In the genomic region with DNA sequence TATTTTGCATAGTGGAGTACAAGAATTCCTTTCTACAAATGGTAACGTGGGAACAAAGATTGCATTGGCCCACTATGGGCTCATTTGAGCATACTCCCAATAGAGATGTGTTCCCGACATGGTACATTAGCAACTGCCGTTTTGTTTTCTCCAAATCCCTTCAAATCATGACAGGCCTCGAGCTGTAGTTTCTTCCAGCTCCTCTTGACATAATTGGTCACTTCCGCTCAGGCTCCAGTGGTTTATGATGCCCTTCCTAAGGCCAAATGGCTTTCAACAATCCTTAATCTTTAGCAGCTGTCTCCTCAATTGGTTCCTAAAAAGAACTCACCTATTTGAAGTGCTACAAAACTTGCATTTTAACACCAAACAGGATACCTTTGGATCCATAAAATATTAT, we compare ENCODE assay signal across 22 cellular contexts.
DNase-seq lines count a peak whose midpoint lies in the region; FAIRE-seq and TF ChIP-seq lines count a peak whose summit lies in the region.
"Had no signal": no experiment of that assay in that cellular context is flagged by ENCODE, and none has a peak within 500 bp of the region (broad histone marks: within the 10 kb centered on the region; RNA-seq: fewer than 3 reads in every experiment).

No MANE protein-coding gene starts in this region.

- no peak for TF ChIP-seq POLR2A in GM12892 (IDR thresholded peaks at IDR 0.05; ENCODE audit: low read depth, low read length)

- no peak overlapping the region for H3K9ac ChIP-seq in endodermal cell (ENCODE audit: extremely low read depth, low read length, poor library complexity, severe bottlenecking)

- H3K4me1 ChIP-seq in endodermal cell (ENCODE audit: control insufficient read depth, insufficient read depth, low read length): peaks cover 6% of the 10 kb centered on the region

- FAIRE-seq in GM12892 (lab: Jason Lieb, UNC): peak; percentile 76
- FAIRE-seq: H54, HepG2 had no signal

- no peak overlapping the region for H3K27ac ChIP-seq in endodermal cell (ENCODE audit: low read depth, low read length)

- no peaks in the 10 kb centered on the region for H3K9me3 ChIP-seq in endodermal cell (ENCODE audit: control insufficient read depth, low read length)

- H3K27ac Mint-ChIP-seq in activated CD4-positive, alpha-beta T cell treated with anti-CD3 and anti-CD28 coated beads, Interleukin-2, amount 10 ng/mL, durations not matched to agents 24 days and 14 days: peak overlapping the region; percentile 5
- H3K27ac Mint-ChIP-seq in nephron (peak overlapping the region in 2 of 3 experiments; percentile 1 to 42), endodermal cell (no peak overlapping the region)
- H3K27ac Mint-ChIP-seq: HFFc6 had no signal

- H3K36me3 ChIP-seq in endodermal cell (ENCODE audit: control insufficient read depth, insufficient read depth, low read length): no peaks in the 10 kb centered on the region

- peaks cover 9% of the 10 kb centered on the region for H3K27me3 ChIP-seq in endodermal cell (ENCODE audit: control insufficient read depth, insufficient read depth, low read length, poor library complexity, severe bottlenecking)

- H3K36me3 Mint-ChIP-seq in activated CD4-positive, alpha-beta T cell treated with anti-CD3 and anti-CD28 coated beads, Interleukin-2, amount 10 ng/mL, durations not matched to agents 24 days and 14 days (ENCODE audit: low read depth): no peaks in the 10 kb centered on the region
- H3K36me3 Mint-ChIP-seq in nephron (ENCODE audit: low read depth) (no peaks in the 10 kb centered on the region), endodermal cell (ENCODE audit: low read depth) (no peaks in the 10 kb centered on the region)
- H3K36me3 Mint-ChIP-seq: CD14-positive monocyte had no signal

- H3K4me1 Mint-ChIP-seq in activated CD4-positive, alpha-beta T cell treated with anti-CD3 and anti-CD28 coated beads, Interleukin-2, amount 10 ng/mL, durations not matched to agents 24 days and 14 days: peaks cover 18% of the 10 kb centered on the region
- H3K4me1 Mint-ChIP-seq in nephron: peaks cover 30% of the 10 kb centered on the region
- H3K4me1 Mint-ChIP-seq in endodermal cell: peaks cover 6% of the 10 kb centered on the region
- H3K4me1 Mint-ChIP-seq: CD14-positive monocyte had no signal

- H3K4me3 Mint-ChIP-seq in activated CD4-positive, alpha-beta T cell treated with anti-CD3 and anti-CD28 coated beads, Interleukin-2, amount 10 ng/mL, durations not matched to agents 24 days and 14 days: no peak overlapping the region
- H3K4me3 Mint-ChIP-seq in nephron: no peak overlapping the region
- H3K4me3 Mint-ChIP-seq in endodermal cell: no peak overlapping the region
- H3K4me3 Mint-ChIP-seq: CD14-positive monocyte, HFFc6 had no signal

- 87 to 89% methylated on average over 5 of the region's 5 CpGs for WGBS in endodermal cell (ENCODE audit: insufficient coverage in 1 of 2, insufficient read length in 1 of 2), 2 experiments

- no peak for DNase-seq in activated CD4-positive, alpha-beta T cell treated with anti-CD3 and anti-CD28 coated beads, Interleukin-2, amount 10 ng/mL, durations not matched to agents 24 days and 14 days
- DNase-seq in activated CD4-positive, alpha-beta T cell treated with anti-CD3 and anti-CD28 coated beads for 4 hours: no peak
- DNase-seq in GM12892 (ENCODE audit: insufficient read length) (no peak), NCI-H524 treated with DMSO at 0.1 percent for 48 hours (lab: John Stamatoyannopoulos, UW) (peak; percentile 81), endodermal cell (no peak), anterior cingulate cortex (lab: John Stamatoyannopoulos, UW) (no peak)
- DNase-seq: ACHN, AML-193, DMS 273 treated with DMSO at 0.1 percent for 48 hours, GDM1, HFFc6, KG1, NCI-H1048, NCI-H1694 treated with DMSO at 0.1 percent for 48 hours, NCI-H2107, NCI-H446, NCI-H748 treated with DMSO at 0.1 percent for 48 hours, SHP77 had no signal

- no peak for TF ChIP-seq CTCF in nephron (IDR thresholded peaks at IDR 0.05; ENCODE audit: unreplicated experiment in 3 of 3)
- no peak for TF ChIP-seq CTCF in endodermal cell (conservative IDR thresholded peaks at IDR 0.05)

- peaks cover 4% of the 10 kb centered on the region for H3K27me3 Mint-ChIP-seq in activated CD4-positive, alpha-beta T cell treated with anti-CD3 and anti-CD28 coated beads, Interleukin-2, amount 10 ng/mL, durations not matched to agents 24 days and 14 days
- H3K27me3 Mint-ChIP-seq in nephron (ENCODE audit: low read depth): peaks cover 5% of the 10 kb centered on the region
- H3K27me3 Mint-ChIP-seq in endodermal cell (ENCODE audit: insufficient read depth): no peaks in the 10 kb centered on the region

- intact Hi-C loops in activated CD4-positive, alpha-beta T cell treated with anti-CD3 and anti-CD28 coated beads, Interleukin-2, amount 10 ng/mL, durations not matched to agents 24 days and 14 days (cut with micrococcal nuclease): loop anchor here (10.0 kb wide), 1 partner anchor 715 kb away; the partner anchor contains the start of gene HDGFL3

- H3K4me3 ChIP-seq in endodermal cell (ENCODE audit: low read length): no peak overlapping the region

- H3K9me3 Mint-ChIP-seq in activated CD4-positive, alpha-beta T cell treated with anti-CD3 and anti-CD28 coated beads, Interleukin-2, amount 10 ng/mL, durations not matched to agents 24 days and 14 days: no peaks in the 10 kb centered on the region
- no peaks in the 10 kb centered on the region for H3K9me3 Mint-ChIP-seq in nephron
- H3K9me3 Mint-ChIP-seq in endodermal cell: no peaks in the 10 kb centered on the region
